Comparison of ENCODE assay signal across 15 cellular contexts in the genomic region with DNA sequence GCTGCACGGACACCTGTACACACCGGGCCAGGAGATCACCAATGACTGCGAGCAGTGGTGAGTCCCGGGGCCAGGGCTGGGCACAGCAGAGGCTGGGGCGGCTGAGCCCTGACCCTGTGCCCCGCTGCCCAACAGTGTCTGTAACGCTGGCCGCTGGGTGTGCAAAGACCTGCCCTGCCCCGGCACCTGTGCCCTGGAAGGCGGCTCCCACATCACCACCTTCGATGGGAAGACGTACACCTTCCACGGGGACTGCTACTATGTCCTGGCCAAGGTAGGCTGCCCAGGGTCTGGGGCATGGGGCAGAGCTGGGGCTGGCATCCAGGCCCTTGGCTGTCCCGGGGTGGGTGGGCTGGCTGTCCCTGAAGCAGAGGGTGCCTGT. TPM values are rescaled to one million over a fixed set of nuclear protein-coding genes. Genes with fewer than 3 reads are reported as not detected.
DNase-seq lines count a peak whose midpoint lies in the region; ATAC-seq and TF ChIP-seq lines count a peak whose summit lies in the region.
"Had no signal": no experiment of that assay in that cellular context is flagged by ENCODE, and none has a peak within 500 bp of the region (broad histone marks: within the 10 kb centered on the region; RNA-seq: fewer than 3 reads in every experiment).

No MANE protein-coding gene starts in this region.

- H3K27me3 Mint-ChIP-seq in natural killer cell (ENCODE audit: low read depth in 2 of 2) (no peaks in the 10 kb centered on the region), endothelial cell (ENCODE audit: unreplicated experiment) (no peaks in the 10 kb centered on the region)

- peak; percentile 22 for DNase-seq in activated CD4-positive, CD25-positive, alpha-beta regulatory T cell treated with anti-CD3 and anti-CD28 coated beads, Interleukin-2, amount 50 U/mL, for 72 hours
- DNase-seq in activated CD4-positive, CD25-positive, alpha-beta regulatory T cell (lab: John Stamatoyannopoulos, UW): no peak
- peak; percentile 15 for DNase-seq in left ventricle myocardium superior
- no peak for DNase-seq in Right ventricle myocardium inferior (ENCODE audit: missing footprints)
- DNase-seq in natural killer cell: peak; percentile 11
- DNase-seq in endothelial cell (ENCODE audit: low spot score): no peak
- no peak for DNase-seq in SKM-1 treated with dmso at 0.1 percent for 144 hours (lab: John Stamatoyannopoulos, UW; ENCODE audit: unreplicated experiment)
- DNase-seq: C1 segment of cervical spinal cord; COR-L47; DMS153; EL; KBM-7; NCI-H69; NK-92 treated with Interleukin-12 subunit alpha and Interleukin-12 subunit beta, amount 100 ng/mL, for 24 hours had no signal

- TF ChIP-seq CTCF in natural killer cell (IDR thresholded peaks at IDR 0.05): no peak
- no peak for TF ChIP-seq CTCF in endothelial cell (IDR thresholded peaks at IDR 0.05; ENCODE audit: unreplicated experiment)

- intact Hi-C loops in left ventricle myocardium superior (cut with micrococcal nuclease): no loop called here
- intact Hi-C loops in Right ventricle myocardium inferior (cut with DNase I): no loop called here
- intact Hi-C loops in natural killer cell (cut with micrococcal nuclease): no loop called here

- no peak overlapping the region for H3K4me3 Mint-ChIP-seq in natural killer cell
- no peak overlapping the region for H3K4me3 Mint-ChIP-seq in endothelial cell (ENCODE audit: unreplicated experiment)

- H3K9me3 Mint-ChIP-seq in natural killer cell: no peaks in the 10 kb centered on the region
- H3K9me3 Mint-ChIP-seq in endothelial cell (ENCODE audit: unreplicated experiment): no peaks in the 10 kb centered on the region

- ATAC-seq in left ventricle myocardium superior (no peak), Right ventricle myocardium inferior (no peak), natural killer cell (no peak), GM21390 (IDR thresholded peaks at IDR 0.05; ENCODE audit: unreplicated experiment) (no peak)

- H3K4me1 Mint-ChIP-seq in natural killer cell (no peaks in the 10 kb centered on the region), endothelial cell (ENCODE audit: unreplicated experiment) (no peaks in the 10 kb centered on the region)

- H3K27ac Mint-ChIP-seq in natural killer cell (no peak overlapping the region), endothelial cell (ENCODE audit: unreplicated experiment) (no peak overlapping the region)

- H3K36me3 Mint-ChIP-seq in natural killer cell: no peaks in the 10 kb centered on the region
- no peaks in the 10 kb centered on the region for H3K36me3 Mint-ChIP-seq in endothelial cell (ENCODE audit: low read depth, unreplicated experiment)

RNA-seq across cellular contexts. Expression of gene MUC2, which starts 7.7 kb away (rescaled TPM):
- total RNA-seq in left ventricle myocardium superior (not detected), Right ventricle myocardium inferior (not detected), natural killer cell (not detected), endothelial cell (ENCODE audit: unreplicated experiment) (not detected)

RNA-seq across cellular contexts. Expression of gene MUC6, which starts 45.8 kb away (rescaled TPM):
- total RNA-seq in left ventricle myocardium superior (not detected), Right ventricle myocardium inferior (not detected), natural killer cell (not detected), endothelial cell (ENCODE audit: unreplicated experiment) (not detected)

Comparison
In these comparisons a context has a peak if more than half of its experiments do, and no peak if none do; other contexts are left out.
1. DNase-seq: peak in activated CD4-positive, CD25-positive, alpha-beta regulatory T cell treated with anti-CD3 and anti-CD28 coated beads, Interleukin-2, amount 50 U/mL, for 72 hours (single experiment), left ventricle myocardium superior (single experiment) and natural killer cell (single experiment); none in activated CD4-positive, CD25-positive, alpha-beta regulatory T cell (0 of 4), Right ventricle myocardium inferior (single experiment), endothelial cell (single experiment) and SKM-1 treated with dmso at 0.1 percent for 144 hours (single experiment).